Comparison of ENCODE assay signal across 23 cellular contexts in genomic region chr1:97680460-97680859, GRCh38.
"Had no signal": no experiment of that assay in that cellular context is flagged by ENCODE, and none has a peak within 500 bp of the region (broad histone marks: within the 10 kb centered on the region; RNA-seq: fewer than 3 reads in every experiment).

No MANE protein-coding gene starts in this region.

- H3K4me1 Mint-ChIP-seq: activated CD4-positive, alpha-beta memory T cell treated with anti-CD3 and anti-CD28 coated beads, Interleukin-2, amount 10 ng/mL, durations not matched to agents 7 days and 5 days; activated CD4-positive, alpha-beta T cell treated with anti-CD3 and anti-CD28 coated beads, Interleukin-2, amount 10 ng/mL, durations not matched to agents 24 days and 14 days; activated naive CD4-positive, alpha-beta T cell treated with anti-CD3 and anti-CD28 coated beads, Interleukin-2, amount 50 U/mL, for 24 hours; memory B cell; nephron had no signal

- H3K27me3 ChIP-seq: brain microvascular endothelial cell, neutrophil, ovary, vagina had no signal

- DNase-seq: activated CD4-positive, alpha-beta memory T cell treated with anti-CD3 and anti-CD28 coated beads, Interleukin-2, amount 10 ng/mL, durations not matched to agents 7 days and 5 days; activated CD4-positive, alpha-beta T cell treated with anti-CD3 and anti-CD28 coated beads, Interleukin-2, amount 10 ng/mL, durations not matched to agents 24 days and 14 days; activated gamma-delta T cell treated with Interleukin-2 at 50 U/mL for 16 hours; aorta; brain microvascular endothelial cell; caudate nucleus; effector memory CD4-positive, alpha-beta T cell; glutamatergic neuron; hippocampal formation; ovary; stimulated activated CD4-positive, alpha-beta T cell treated with anti-CD3 and anti-CD28 coated beads, Interleukin-2, amount 100 ng/mL, for 48 hours; stimulated activated CD8-positive, alpha-beta memory T cell treated with anti-CD3 and anti-CD28 coated beads, Interleukin-4, amount 100 ng/mL, for 48 hours; stimulated activated naive B cell treated with anti-CD40 and anti-IgM and Interleukin-4, amounts not matched to agents 10 μg/mL and 1 μg/mL and 100 μg/mL, for 72 hours; T1000 had no signal

- H3K4me1 ChIP-seq: prostate gland, vagina had no signal

- H3K36me3 ChIP-seq: brain microvascular endothelial cell, ovary, prostate gland had no signal

- H3K9me3 ChIP-seq: neutrophil, ovary, prostate gland, vagina had no signal

- H3K9me3 Mint-ChIP-seq: activated CD4-positive, alpha-beta memory T cell treated with anti-CD3 and anti-CD28 coated beads, Interleukin-2, amount 10 ng/mL, durations not matched to agents 7 days and 5 days; activated CD4-positive, alpha-beta T cell treated with anti-CD3 and anti-CD28 coated beads, Interleukin-2, amount 10 ng/mL, durations not matched to agents 24 days and 14 days; activated T-helper 1 cell treated with anti-CD3 and anti-CD28 coated beads, Interleukin-12 subunit alpha, Interleukin-12 subunit beta, Interleukin-2, Interleukin-4 antibody, amounts not matched to agents 30 ng/mL and 10 ng/mL and 1 ng/mL, durations not matched to agents 14 hours and 24 hours and 36 hours; type B pancreatic cell had no signal

- H3K4me3 Mint-ChIP-seq: activated CD4-positive, alpha-beta memory T cell treated with anti-CD3 and anti-CD28 coated beads, Interleukin-2, amount 10 ng/mL, durations not matched to agents 7 days and 5 days; activated CD4-positive, alpha-beta T cell treated with anti-CD3 and anti-CD28 coated beads, Interleukin-2, amount 10 ng/mL, durations not matched to agents 24 days and 14 days; activated naive CD4-positive, alpha-beta T cell treated with anti-CD3 and anti-CD28 coated beads, Interleukin-2, amount 50 U/mL, for 24 hours; activated T-helper 1 cell treated with anti-CD3 and anti-CD28 coated beads, Interleukin-12 subunit alpha, Interleukin-12 subunit beta, Interleukin-2, Interleukin-4 antibody, amounts not matched to agents 30 ng/mL and 10 ng/mL and 1 ng/mL, durations not matched to agents 14 hours and 24 hours and 36 hours; memory B cell; nephron; stimulated activated naive B cell treated with anti-CD40 and anti-IgM and Interleukin-4, amounts not matched to agents 10 μg/mL and 1 μg/mL and 100 μg/mL, for 72 hours; type B pancreatic cell had no signal

- ATAC-seq: stimulated activated naive B cell treated with anti-CD40 and anti-IgM and Interleukin-4, amounts not matched to agents 10 μg/mL and 1 μg/mL and 100 μg/mL, for 72 hours had no signal

- H3K27ac Mint-ChIP-seq: activated CD4-positive, alpha-beta memory T cell treated with anti-CD3 and anti-CD28 coated beads, Interleukin-2, amount 10 ng/mL, durations not matched to agents 7 days and 5 days; activated CD4-positive, alpha-beta T cell treated with anti-CD3 and anti-CD28 coated beads, Interleukin-2, amount 10 ng/mL, durations not matched to agents 24 days and 14 days; activated naive CD4-positive, alpha-beta T cell treated with anti-CD3 and anti-CD28 coated beads, Interleukin-2, amount 50 U/mL, for 24 hours; activated T-helper 1 cell treated with anti-CD3 and anti-CD28 coated beads, Interleukin-12 subunit alpha, Interleukin-12 subunit beta, Interleukin-2, Interleukin-4 antibody, amounts not matched to agents 30 ng/mL and 10 ng/mL and 1 ng/mL, durations not matched to agents 14 hours and 24 hours and 36 hours; memory B cell; stimulated activated naive B cell treated with anti-CD40 and anti-IgM and Interleukin-4, amounts not matched to agents 10 μg/mL and 1 μg/mL and 100 μg/mL, for 72 hours; type B pancreatic cell had no signal

- H3K27me3 Mint-ChIP-seq: activated CD4-positive, alpha-beta memory T cell treated with anti-CD3 and anti-CD28 coated beads, Interleukin-2, amount 10 ng/mL, durations not matched to agents 7 days and 5 days; activated CD4-positive, alpha-beta T cell treated with anti-CD3 and anti-CD28 coated beads, Interleukin-2, amount 10 ng/mL, durations not matched to agents 24 days and 14 days; activated naive CD4-positive, alpha-beta T cell treated with anti-CD3 and anti-CD28 coated beads, Interleukin-2, amount 50 U/mL, for 24 hours; memory B cell; stimulated activated naive B cell treated with anti-CD40 and anti-IgM and Interleukin-4, amounts not matched to agents 10 μg/mL and 1 μg/mL and 100 μg/mL, for 72 hours had no signal

- H3K4me3 ChIP-seq: ovary, prostate gland, vagina had no signal

- H3K27ac ChIP-seq: brain microvascular endothelial cell, neutrophil, ovary, prostate gland, vagina, VCaP had no signal
